ENCODE assay signal across 25 cellular contexts in the genomic region with DNA sequence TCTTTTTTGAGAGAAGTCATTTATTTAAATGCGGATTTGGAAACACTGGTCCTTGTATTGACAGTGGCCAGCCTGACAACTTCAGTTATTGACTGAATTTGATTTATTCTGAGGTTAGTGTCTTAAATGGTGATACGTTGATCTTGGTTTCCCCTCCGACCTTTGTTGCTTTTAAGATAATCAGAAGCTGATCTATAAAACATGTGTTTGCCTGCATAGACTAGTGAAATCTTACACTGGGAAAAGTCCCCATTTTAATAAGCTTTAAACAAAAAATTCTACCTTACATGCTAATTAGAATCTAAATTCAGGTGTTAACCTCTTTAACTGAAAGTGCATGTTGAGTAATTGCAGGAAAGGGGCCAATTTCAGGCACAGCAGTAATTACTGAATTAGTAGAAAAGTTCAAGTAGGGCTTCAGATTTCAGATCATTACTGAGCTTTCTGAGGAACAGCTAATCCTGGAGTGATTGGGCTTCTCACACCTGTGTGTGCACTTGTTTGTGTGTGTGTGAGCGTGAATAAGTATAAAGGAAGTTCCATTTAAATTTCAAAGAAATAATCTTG.
DNase-seq lines count a peak whose midpoint lies in the region; ATAC-seq and TF ChIP-seq lines count a peak whose summit lies in the region.
"Had no signal": no experiment of that assay in that cellular context is flagged by ENCODE, and none has a peak within 500 bp of the region (broad histone marks: within the 10 kb centered on the region; RNA-seq: fewer than 3 reads in every experiment).

No MANE protein-coding gene starts in this region.

- no peak overlapping the region for H3K4me3 Mint-ChIP-seq in activated naive CD4-positive, alpha-beta T cell treated with anti-CD3 and anti-CD28 coated beads, Interleukin-2, amount 10 ng/mL, durations not matched to agents 7 days and 5 days
- H3K4me3 Mint-ChIP-seq: activated naive CD4-positive, alpha-beta T cell treated with anti-CD3 and anti-CD28 coated beads for 36 hours; stimulated activated effector memory CD8-positive, alpha-beta T cell treated with anti-CD3 and anti-CD28 coated beads, Interleukin-12 subunit alpha, Interleukin-12 subunit beta, amount 100 ng/mL, for 72 hours; T-helper 1 cell treated with Interleukin-12 subunit alpha and Interleukin-12 subunit beta and Interleukin-4 antibody, amounts not matched to agents 30 μg/mL and 1 μg/mL, for 36 hours had no signal

- ATAC-seq in GM19463 (IDR thresholded peaks at IDR 0.05; ENCODE audit: unreplicated experiment) = peak; percentile 38
- ATAC-seq in HG03103 (IDR thresholded peaks at IDR 0.05; ENCODE audit: low read depth, unreplicated experiment) = peak; percentile 33
- ATAC-seq in heart left ventricle = no peak
- ATAC-seq: lower lobe of right lung; stimulated activated effector memory CD8-positive, alpha-beta T cell treated with anti-CD3 and anti-CD28 coated beads, Interleukin-12 subunit alpha, Interleukin-12 subunit beta, amount 100 ng/mL, for 72 hours had no signal

- H3K4me1 Mint-ChIP-seq in activated naive CD4-positive, alpha-beta T cell treated with anti-CD3 and anti-CD28 coated beads, Interleukin-2, amount 10 ng/mL, durations not matched to agents 7 days and 5 days = no peaks in the 10 kb centered on the region
- H3K4me1 Mint-ChIP-seq: stimulated activated effector memory CD8-positive, alpha-beta T cell treated with anti-CD3 and anti-CD28 coated beads, Interleukin-12 subunit alpha, Interleukin-12 subunit beta, amount 100 ng/mL, for 72 hours had no signal

- H3K27me3 ChIP-seq in heart left ventricle = no peaks in the 10 kb centered on the region
- H3K27me3 ChIP-seq: BLaER1, cardiac muscle cell, SJSA1, testis, uterus had no signal

- no peak for TF ChIP-seq POLR2A in heart left ventricle (IDR thresholded peaks at IDR 0.05)

- H3K27ac Mint-ChIP-seq in activated naive CD4-positive, alpha-beta T cell treated with anti-CD3 and anti-CD28 coated beads, Interleukin-2, amount 10 ng/mL, durations not matched to agents 7 days and 5 days = no peak overlapping the region
- H3K27ac Mint-ChIP-seq: activated naive CD4-positive, alpha-beta T cell treated with anti-CD3 and anti-CD28 coated beads for 36 hours; progenitor cell of endocrine pancreas; stimulated activated effector memory CD8-positive, alpha-beta T cell treated with anti-CD3 and anti-CD28 coated beads, Interleukin-12 subunit alpha, Interleukin-12 subunit beta, amount 100 ng/mL, for 72 hours; T-helper 1 cell treated with Interleukin-12 subunit alpha and Interleukin-12 subunit beta and Interleukin-4 antibody, amounts not matched to agents 30 μg/mL and 1 μg/mL, for 36 hours had no signal

- H3K4me3 ChIP-seq in GM12865 (ENCODE audit: low read depth, low read length) = no peak overlapping the region
- H3K4me3 ChIP-seq in heart left ventricle = no peak overlapping the region
- H3K4me3 ChIP-seq: BLaER1, cardiac muscle cell, lower lobe of right lung, SJSA1, testis, uterus had no signal

- H3K36me3 ChIP-seq in heart left ventricle = no peaks in the 10 kb centered on the region
- H3K36me3 ChIP-seq: BLaER1, cardiac muscle cell, lower lobe of right lung, SJSA1, uterus had no signal

- TF ChIP-seq CTCF in GM12865 (IDR thresholded peaks at IDR 0.05; ENCODE audit: insufficient read depth, low read depth, low read length, missing control alignments) (no peak), heart left ventricle (IDR thresholded peaks at IDR 0.05) (no peak)

- no peaks in the 10 kb centered on the region for H3K4me1 ChIP-seq in heart left ventricle
- H3K4me1 ChIP-seq: Caco-2, lower lobe of right lung, SJSA1, testis, uterus had no signal

- H3K36me3 Mint-ChIP-seq in activated naive CD4-positive, alpha-beta T cell treated with anti-CD3 and anti-CD28 coated beads, Interleukin-2, amount 10 ng/mL, durations not matched to agents 7 days and 5 days = no peaks in the 10 kb centered on the region
- H3K36me3 Mint-ChIP-seq: stimulated activated effector memory CD8-positive, alpha-beta T cell treated with anti-CD3 and anti-CD28 coated beads, Interleukin-12 subunit alpha, Interleukin-12 subunit beta, amount 100 ng/mL, for 72 hours had no signal

- 84 to 89% (median 85%) methylated on average over 4 of the region's 4 CpGs for WGBS in heart left ventricle, 4 donors

- CTCF ChIA-PET in activated naive CD4-positive, alpha-beta T cell treated with anti-CD3 and anti-CD28 coated beads, Interleukin-2, amount 10 ng/mL, durations not matched to agents 7 days and 5 days (lab: Charles Lee) = no interaction called here

- H3K27ac ChIP-seq in heart left ventricle = no peak overlapping the region
- H3K27ac ChIP-seq: BLaER1, cardiac muscle cell, lower lobe of right lung, SJSA1, testis, uterus had no signal

- H3K27me3 Mint-ChIP-seq in activated naive CD4-positive, alpha-beta T cell treated with anti-CD3 and anti-CD28 coated beads, Interleukin-2, amount 10 ng/mL, durations not matched to agents 7 days and 5 days = no peaks in the 10 kb centered on the region
- H3K27me3 Mint-ChIP-seq: progenitor cell of endocrine pancreas had no signal

- H3K9me3 ChIP-seq in heart left ventricle = peaks cover 0 to 5% (median 0%) of the 10 kb centered on the region in 12 donors
- H3K9me3 ChIP-seq: lower lobe of right lung, SJSA1, testis, uterus had no signal

- DNase-seq in GM12865 (ENCODE audit: low read depth) (peak; percentile 64), NCI-H524 (lab: John Stamatoyannopoulos, UW) (peak; percentile 19 to 73), heart left ventricle (no peak), cardiac septum (ENCODE audit: low spot score) (no peak)
- DNase-seq in stimulated activated CD4-positive, alpha-beta T cell treated with anti-CD3 and anti-CD28 coated beads, Interleukin-12 subunit alpha, Interleukin-12 subunit beta, amount 100 ng/mL, for 4 hours = no peak
- DNase-seq in activated naive CD4-positive, alpha-beta T cell treated with anti-CD3 and anti-CD28 coated beads, Interleukin-2, amount 10 ng/mL, durations not matched to agents 7 days and 5 days = no peak
- DNase-seq: activated CD4-positive, alpha-beta T cell treated with anti-CD3 and anti-CD28 coated beads for 48 hours; activated naive CD4-positive, alpha-beta T cell treated with anti-CD3 and anti-CD28 coated beads for 36 hours; activated T-cell treated with anti-CD3 and anti-CD28 coated beads, Interleukin-2, amount 50 U/mL, for 48 hours; Caco-2; DND-41; HCEC 1CT; kidney; lower lobe of right lung; stimulated activated CD4-positive, alpha-beta T cell treated with anti-CD3 and anti-CD28 coated beads, Interleukin-2, amount 100 ng/mL, for 24 hours; testis; uterus had no signal

- peaks cover 10% of the 10 kb centered on the region for H3K9me3 Mint-ChIP-seq in activated naive CD4-positive, alpha-beta T cell treated with anti-CD3 and anti-CD28 coated beads, Interleukin-2, amount 10 ng/mL, durations not matched to agents 7 days and 5 days

- intact Hi-C loops in heart left ventricle (cut with DNase I) = no loop called here
- intact Hi-C loops in cardiac septum (cut with DNase I) = no loop called here

Comparison
In these comparisons a context has a peak if more than half of its experiments do, and no peak if none do; other contexts are left out.
1. DNase-seq: peak in GM12865 (single experiment) and NCI-H524 (2 of 2); none in heart left ventricle (0 of 5), stimulated activated CD4-positive, alpha-beta T cell treated with anti-CD3 and anti-CD28 coated beads, Interleukin-12 subunit alpha, Interleukin-12 subunit beta, amount 100 ng/mL, for 4 hours (single experiment), activated naive CD4-positive, alpha-beta T cell treated with anti-CD3 and anti-CD28 coated beads, Interleukin-2, amount 10 ng/mL, durations not matched to agents 7 days and 5 days (single experiment) and cardiac septum (single experiment).
2. ATAC-seq: peak in GM19463 (single experiment) and HG03103 (single experiment); none in heart left ventricle (0 of 4).